8 cellular contexts compared by ENCODE assay signal in the genomic region with DNA sequence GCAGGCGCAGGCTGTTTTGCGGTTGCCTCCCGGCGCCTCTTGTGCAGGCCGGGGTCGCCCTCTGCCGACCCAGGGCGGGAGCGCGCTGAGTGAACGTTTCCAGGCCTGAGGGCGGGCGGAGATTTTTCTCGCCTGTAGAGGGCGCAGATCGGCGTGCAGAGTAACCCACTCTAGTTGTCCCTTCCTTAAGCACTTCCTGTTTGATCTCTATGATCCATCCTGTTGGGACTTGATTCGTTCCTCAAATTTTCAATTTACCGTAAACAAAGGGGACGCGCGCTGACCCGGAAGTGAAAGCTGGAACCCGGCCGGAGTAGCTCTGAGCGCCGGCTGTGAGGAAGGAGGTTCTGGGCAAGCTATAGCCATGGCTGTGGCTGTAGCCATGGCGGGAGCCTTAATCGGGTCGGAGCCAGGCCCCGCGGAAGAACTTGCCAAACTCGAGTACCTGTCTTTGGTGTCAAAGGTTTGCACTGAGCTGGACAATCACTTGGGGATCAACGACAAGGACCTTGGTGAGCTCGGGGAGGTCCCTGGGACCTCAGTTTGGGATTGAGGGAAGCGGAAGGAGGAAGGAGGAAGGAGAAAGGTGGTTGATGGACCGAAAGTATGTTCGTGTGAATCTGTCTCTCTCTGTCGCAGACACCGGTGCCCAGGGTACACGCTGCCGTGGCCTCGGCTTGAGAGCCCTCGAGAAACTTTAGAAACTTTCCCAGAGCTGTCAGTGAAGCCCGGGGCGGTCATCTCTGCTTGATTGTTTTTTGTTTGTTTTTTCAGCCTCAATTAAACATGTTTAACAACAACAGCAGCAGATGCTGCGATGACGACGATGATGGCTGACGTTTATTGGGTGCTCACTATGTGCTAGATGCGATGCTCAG. TPM values are rescaled to one million over a fixed set of nuclear protein-coding genes. Genes with fewer than 3 reads are reported as not detected.
A peak's percentile ranks its signal among the peaks of the same experiment; 100 is the strongest.
DNase-seq lines count a peak whose midpoint lies in the region; ATAC-seq, FAIRE-seq and TF ChIP-seq lines count a peak whose summit lies in the region.

Gene DHX8, plus strand, starts transcription at position 302 of the 878 bp plus-strand sequence. Its CDS starts 63 bp downstream, at position 365.

- H3K9ac ChIP-seq in smooth muscle cell (ENCODE audit: low read depth) = peak within 1 kb of the TSS; percentile 87

- H3K27me3 ChIP-seq in WERI-Rb-1 (ENCODE audit: insufficient read depth, low read depth, severe bottlenecking) = no peaks in the 10 kb centered on the region
- no peaks in the 10 kb centered on the region for H3K27me3 ChIP-seq in bronchial epithelial cell (ENCODE audit: control insufficient read depth, insufficient read depth, low read length)
- H3K27me3 ChIP-seq in smooth muscle cell (ENCODE audit: low read depth) = no peaks in the 10 kb centered on the region

- peak; percentile 98 for DNase-seq in AG04449 (ENCODE audit: low read depth, low spot score)
- peak; percentile 96 for DNase-seq in NCI-H2196 treated with DMSO at 0.1 percent for 48 hours (lab: John Stamatoyannopoulos, UW; ENCODE audit: unreplicated experiment)
- DNase-seq in WERI-Rb-1 = peak; percentile 99
- DNase-seq in bronchial epithelial cell (ENCODE audit: low read depth) = peak; percentile 98
- peak; percentile 93 for DNase-seq in iPS-NIHi11 (ENCODE audit: low spot score)
- DNase-seq in smooth muscle cell (lab: John Stamatoyannopoulos, UW; ENCODE audit: unreplicated experiment) = peak; percentile 93

- peak within 1 kb of the TSS; percentile 96 for H3K4me3 ChIP-seq in AG04449 (ENCODE audit: low read depth, low read length)
- peak within 1 kb of the TSS; percentile 60 for H3K4me3 ChIP-seq in WERI-Rb-1 (ENCODE audit: low read depth, low read length)
- H3K4me3 ChIP-seq in bronchial epithelial cell (ENCODE audit: low read depth, low read length) = peak within 1 kb of the TSS; percentile 84
- peak within 1 kb of the TSS; percentile 78 for H3K4me3 ChIP-seq in smooth muscle cell

- peak within 1 kb of the TSS; percentile 74 for H3K27ac ChIP-seq in WERI-Rb-1
- H3K27ac ChIP-seq in smooth muscle cell (ENCODE audit: low read depth) = peak within 1 kb of the TSS; percentile 81

- H2AFZ ChIP-seq in smooth muscle cell (ENCODE audit: low read depth) = peak within 1 kb of the TSS; percentile 82

- peak; percentile 93 for FAIRE-seq in bronchial epithelial cell (lab: Jason Lieb, UNC)

- peaks cover 47% of the 10 kb centered on the region for H3K79me2 ChIP-seq in smooth muscle cell (ENCODE audit: low read depth)

- peaks cover 14% of the 10 kb centered on the region for H3K4me1 ChIP-seq in smooth muscle cell (ENCODE audit: low read depth)

- H3K36me3 ChIP-seq in WERI-Rb-1 (no peaks in the 10 kb centered on the region), bronchial epithelial cell (ENCODE audit: control insufficient read depth, insufficient read depth, low read length) (no peaks in the 10 kb centered on the region), smooth muscle cell (ENCODE audit: low read depth) (no peaks in the 10 kb centered on the region)

- TF ChIP-seq CTCF in AG04449 (IDR thresholded peaks at IDR 0.05; ENCODE audit: insufficient read depth, low read length, missing control alignments) (peak; percentile 100), WERI-Rb-1 (IDR thresholded peaks at IDR 0.05; ENCODE audit: low read depth, low read length) (peak; percentile 100), bronchial epithelial cell (IDR thresholded peaks at IDR 0.05; ENCODE audit: insufficient read depth, low read length, severe bottlenecking) (peak; percentile 100), smooth muscle cell (IDR thresholded peaks at IDR 0.05; ENCODE audit: borderline replicate concordance, insufficient read depth, poor library complexity, severe bottlenecking) (peak; percentile 100)

- ATAC-seq in GM18868 (IDR thresholded peaks at IDR 0.05; ENCODE audit: unreplicated experiment) (peak; percentile 90), HG03135 (IDR thresholded peaks at IDR 0.05; ENCODE audit: unreplicated experiment) (peak; percentile 96)

- H3K9me3 ChIP-seq in WERI-Rb-1 (ENCODE audit: severe bottlenecking) = no peaks in the 10 kb centered on the region
- H3K9me3 ChIP-seq in smooth muscle cell (replicated peaks; ENCODE audit: low read depth) = no peaks in the 10 kb centered on the region

- CTCF ChIA-PET in AG04449 (lab: Yijun Ruan, JAX) = interaction anchor here (0.6 to 28.1 kb wide), 62 partner anchors 8 to 282 kb away, joined by 3 to 1137 read pairs (median 4); partner anchors contain the start of gene ARL4D

- H3K4me2 ChIP-seq in smooth muscle cell = peak within 1 kb of the TSS; percentile 93

- 1% methylated on average over 51 of the region's 51 CpGs for WGBS in smooth muscle cell (ENCODE audit: low lambda C conversion rate)

- POLR2A ChIA-PET in AG04449 (lab: Yijun Ruan, JAX) = interaction anchor here (1.0 to 4.7 kb wide), 11 partner anchors 15 to 123 kb away, joined by 3 to 83 read pairs (median 10); partner anchors contain the start of gene ARL4D

- H4K20me1 ChIP-seq in smooth muscle cell (ENCODE audit: low read depth) = peaks cover 25% of the 10 kb centered on the region

- no peaks in the 10 kb centered on the region for H3F3A ChIP-seq in smooth muscle cell (ENCODE audit: low read depth)

RNA-seq across cellular contexts. Expression of gene DHX8, which starts in this region (rescaled TPM):
- total RNA-seq in bronchial epithelial cell = 24.7 and 32.9 TPM in 2 replicates
- total RNA-seq in smooth muscle cell = 24.4 and 36.9 TPM in 2 replicates
- 24.4 and 27.5 TPM in 2 replicates for polyA plus RNA-seq in smooth muscle cell

Comparison
In these comparisons a context has a peak if more than half of its experiments do, and no peak if none do; other contexts are left out.
1. Peak in every context shown above with its lines: DNase-seq, ATAC-seq, H3K4me3 ChIP-seq and H3K27ac ChIP-seq.